In the genomic region with DNA sequence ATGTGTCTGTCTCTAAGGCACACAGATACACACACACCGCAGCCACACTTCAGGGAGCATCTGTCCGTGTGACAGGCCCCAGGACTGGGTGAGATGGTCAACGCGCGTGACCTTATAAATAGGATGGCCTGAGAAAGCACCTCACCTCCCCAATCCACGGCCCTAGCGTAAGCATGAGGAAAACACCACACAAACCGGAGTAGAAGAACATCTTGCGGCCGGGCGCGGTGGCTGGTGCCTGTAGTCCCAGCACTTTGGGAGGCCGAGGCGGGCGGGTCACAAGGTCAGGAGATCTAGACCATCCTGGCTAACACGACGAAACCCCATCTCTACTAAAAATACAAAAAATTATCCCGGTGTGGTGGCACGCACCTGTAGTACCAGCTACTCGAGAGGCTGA, we compare ENCODE assay signal across 14 cellular contexts. TPM values are rescaled to one million over a fixed set of nuclear protein-coding genes. Genes with fewer than 3 reads are reported as not detected.
DNase-seq lines count a peak whose midpoint lies in the region; ATAC-seq, FAIRE-seq and TF ChIP-seq lines count a peak whose summit lies in the region.
"Had no signal": no experiment of that assay in that cellular context is flagged by ENCODE, and none has a peak within 500 bp of the region (broad histone marks: within the 10 kb centered on the region; RNA-seq: fewer than 3 reads in every experiment).

No MANE protein-coding gene starts in this region.

- peak overlapping the region; percentile 87 for H3K4me2 ChIP-seq in astrocyte (ENCODE audit: low read length)

- peaks cover 4% of the 10 kb centered on the region for H4K20me1 ChIP-seq in astrocyte (ENCODE audit: insufficient read depth, low read length)

- intact Hi-C loops in CD4-positive, alpha-beta memory T cell (cut with micrococcal nuclease): no loop called here
- intact Hi-C loops in body of pancreas (cut with DNase I): no loop called here

- H3K4me1 Mint-ChIP-seq in CD4-positive, alpha-beta memory T cell: peaks cover 10 to 41% (median 25%) of the 10 kb centered on the region in 4 donors
- H3K4me1 Mint-ChIP-seq in astrocyte (ENCODE audit: low read depth, unreplicated experiment) (peaks cover 2% of the 10 kb centered on the region), naive B cell (peaks cover 15 to 54% (median 36%) of the 10 kb centered on the region in 3 donors)

- no peaks in the 10 kb centered on the region for H3K36me3 ChIP-seq in CD4-positive, alpha-beta memory T cell (ENCODE audit: insufficient read depth, low read length)
- H3K36me3 ChIP-seq in HUES48 (ENCODE audit: control insufficient read depth, insufficient read depth, low read length): no peaks in the 10 kb centered on the region
- no peaks in the 10 kb centered on the region for H3K36me3 ChIP-seq in astrocyte (ENCODE audit: insufficient read depth, low read length)
- H3K36me3 ChIP-seq in Peyer's patch: no peaks in the 10 kb centered on the region
- H3K36me3 ChIP-seq in body of pancreas (replicated peaks in 1 of 2; ENCODE audit: insufficient read depth in 1 of 2, low read depth in 2 of 2): no peaks in the 10 kb centered on the region
- H3K36me3 ChIP-seq: pancreas, thoracic aorta had no signal

- ATAC-seq in naive B cell (ENCODE audit: low read depth in 2 of 2) (no peak), GM21786 (IDR thresholded peaks at IDR 0.05; ENCODE audit: unreplicated experiment) (no peak), body of pancreas (no peak)

- CTCF ChIA-PET in CD4-positive, alpha-beta memory T cell (lab: Charles Lee; ENCODE audit: partially characterized antibody): interaction anchor here (0.7 kb wide), 1 partner anchor 8 kb away, joined by 3 read pairs; no protein-coding TSS in a partner anchor

- peak overlapping the region in 1 of 2 donors; percentile 64 for H3K4me3 ChIP-seq in CD4-positive, alpha-beta memory T cell (ENCODE audit: low read length in 2 of 2)
- H3K4me3 ChIP-seq in HUES48 (ENCODE audit: low read depth, low read length) (peak overlapping the region; percentile 70; the same call in 1 of the 2 replicates), astrocyte (ENCODE audit: insufficient read depth, low read depth, low read length) (no peak overlapping the region), Peyer's patch (peak overlapping the region in 1 of 4 donors; percentile 81), body of pancreas (no peak overlapping the region)

- no peaks in the 10 kb centered on the region for H3K27me3 Mint-ChIP-seq in CD4-positive, alpha-beta memory T cell
- H3K27me3 Mint-ChIP-seq in astrocyte (ENCODE audit: low read depth, unreplicated experiment) (no peaks in the 10 kb centered on the region), naive B cell (no peaks in the 10 kb centered on the region)

- no peak for FAIRE-seq in astrocyte (lab: Jason Lieb, UNC)
- FAIRE-seq: GM18507, islet of Langerhans, pancreas had no signal

- no peak for TF ChIP-seq POLR2A in Peyer's patch (IDR thresholded peaks at IDR 0.05)
- TF ChIP-seq POLR2A in body of pancreas (IDR thresholded peaks at IDR 0.05): no peak

- 95 to 96% methylated on average over 20 of the region's 20 CpGs for WGBS in body of pancreas, 2 donors

- peaks cover 5 to 11% of the 10 kb centered on the region in 2 donors for H3K36me3 Mint-ChIP-seq in CD4-positive, alpha-beta memory T cell
- peaks cover 6% of the 10 kb centered on the region for H3K36me3 Mint-ChIP-seq in astrocyte (ENCODE audit: low read depth, unreplicated experiment)
- peaks cover 0 to 7% of the 10 kb centered on the region in 2 donors for H3K36me3 Mint-ChIP-seq in naive B cell

- POLR2A ChIA-PET in CD4-positive, alpha-beta memory T cell (lab: Charles Lee; ENCODE audit: partially characterized antibody): interaction anchor here (0.7 to 3.0 kb wide), 2 partner anchors 8 to 50 kb away, joined by 4 to 17 read pairs; a partner anchor contains a TSS

- DNase-seq in CD4-positive, alpha-beta memory T cell: no peak
- DNase-seq in astrocyte (ENCODE audit: low read depth): no peak
- no peak for DNase-seq in naive B cell
- DNase-seq in pons (ENCODE audit: low spot score): no peak
- DNase-seq in Peyer's patch: no peak
- no peak for DNase-seq in body of pancreas
- DNase-seq: NCI-H2081 treated with DMSO at 0.1 percent for 48 hours; stimulated activated CD4-positive, alpha-beta T cell treated with anti-CD3 and anti-CD28 coated beads, Interleukin-4, amount 100 ng/mL, for 24 hours had no signal

- peak overlapping the region in 7 of 8 donors; percentile 84 to 89 (median 87) for H3K4me3 Mint-ChIP-seq in CD4-positive, alpha-beta memory T cell
- peak overlapping the region; percentile 90 for H3K4me3 Mint-ChIP-seq in astrocyte (ENCODE audit: unreplicated experiment)
- peak overlapping the region; percentile 78 to 94 (median 88) for H3K4me3 Mint-ChIP-seq in naive B cell

- no peak overlapping the region for H3K9ac ChIP-seq in HUES48 (ENCODE audit: low read depth, low read length)
- H3K9ac ChIP-seq in astrocyte (ENCODE audit: low read length): no peak overlapping the region

- peaks cover 0 to 9% (median 0%) of the 10 kb centered on the region in 8 donors for H3K9me3 Mint-ChIP-seq in CD4-positive, alpha-beta memory T cell
- H3K9me3 Mint-ChIP-seq in astrocyte (ENCODE audit: unreplicated experiment) (peaks cover 5% of the 10 kb centered on the region), naive B cell (peaks cover 0 to 6% (median 4%) of the 10 kb centered on the region in 7 donors)

- peaks cover 8% of the 10 kb centered on the region for H3K79me2 ChIP-seq in astrocyte (ENCODE audit: insufficient read depth, low read length)

- H2AFZ ChIP-seq in astrocyte (ENCODE audit: low read depth, low read length): no peak overlapping the region

- H3K27ac ChIP-seq in CD4-positive, alpha-beta memory T cell (ENCODE audit: low read depth, low read length): no peak overlapping the region
- H3K27ac ChIP-seq in HUES48 (ENCODE audit: low read depth, low read length): no peak overlapping the region
- H3K27ac ChIP-seq in astrocyte (ENCODE audit: low read depth, low read length): no peak overlapping the region
- no peak overlapping the region for H3K27ac ChIP-seq in Peyer's patch
- H3K27ac ChIP-seq in body of pancreas: no peak overlapping the region

- peak overlapping the region in 5 of 7 donors; percentile 75 to 90 (median 83) for H3K27ac Mint-ChIP-seq in CD4-positive, alpha-beta memory T cell
- H3K27ac Mint-ChIP-seq in astrocyte (ENCODE audit: unreplicated experiment) (no peak overlapping the region), naive B cell (peak overlapping the region in 3 of 6 donors; percentile 81 to 85 (median 83))

- peaks cover 9% of the 10 kb centered on the region for H3K4me1 ChIP-seq in CD4-positive, alpha-beta memory T cell (ENCODE audit: insufficient read depth, low read length)
- peaks cover 7% of the 10 kb centered on the region; the same call in 1 of the 2 replicates for H3K4me1 ChIP-seq in HUES48 (ENCODE audit: control insufficient read depth, insufficient read depth, low read length)
- peaks cover 3% of the 10 kb centered on the region for H3K4me1 ChIP-seq in astrocyte (ENCODE audit: insufficient read depth, low read length)
- H3K4me1 ChIP-seq in Peyer's patch: peaks cover 0 to 10% (median 2%) of the 10 kb centered on the region in 4 donors
- peaks cover 21% of the 10 kb centered on the region for H3K4me1 ChIP-seq in body of pancreas
- H3K4me1 ChIP-seq: pancreas had no signal

- H3K9me3 ChIP-seq in CD4-positive, alpha-beta memory T cell (ENCODE audit: control insufficient read depth in 1 of 2, low read length in 2 of 2): peaks cover 0 to 4% of the 10 kb centered on the region in 2 donors
- H3K9me3 ChIP-seq in HUES48 (ENCODE audit: control insufficient read depth, insufficient read depth, low read length): no peaks in the 10 kb centered on the region
- no peaks in the 10 kb centered on the region for H3K9me3 ChIP-seq in astrocyte (ENCODE audit: insufficient read depth, low read depth, low read length)
- H3K9me3 ChIP-seq in Peyer's patch: no peaks in the 10 kb centered on the region
- H3K9me3 ChIP-seq in body of pancreas: no peaks in the 10 kb centered on the region
- H3K9me3 ChIP-seq: pancreas had no signal

- no peak for TF ChIP-seq CTCF in astrocyte (IDR thresholded peaks at IDR 0.05; ENCODE audit: insufficient read depth, low read depth, low read length)
- TF ChIP-seq CTCF in Peyer's patch (IDR thresholded peaks at IDR 0.05): no peak
- no peak for TF ChIP-seq CTCF in body of pancreas (IDR thresholded peaks at IDR 0.05)

- H3K27me3 ChIP-seq in CD4-positive, alpha-beta memory T cell (ENCODE audit: insufficient read depth, low read length): no peaks in the 10 kb centered on the region
- H3K27me3 ChIP-seq in HUES48 (ENCODE audit: control insufficient read depth, insufficient read depth, low read length) (peaks cover 9% of the 10 kb centered on the region; the same call in 1 of the 2 replicates), astrocyte (ENCODE audit: insufficient read depth, low read length) (no peaks in the 10 kb centered on the region), Peyer's patch (no peaks in the 10 kb centered on the region), body of pancreas (no peaks in the 10 kb centered on the region)
- H3K27me3 ChIP-seq: pancreas had no signal

RNA-seq across cellular contexts. Expression of a gene that starts 1.6 kb away (rescaled TPM):
- total RNA-seq in CD4-positive, alpha-beta memory T cell: 10 to 100 TPM; 18.9 to 19.6 TPM
- polyA plus RNA-seq in CD4-positive, alpha-beta memory T cell: 1 to 10 TPM; 8.0 to 9.5 TPM
- total RNA-seq in astrocyte: 13.6 and 16.7 TPM in 2 replicates
- 10 to 100 TPM in 1 of 6 donors, 1 to 10 TPM in 5; 3.4 to 13.9 (median 5.6) TPM for polyA plus RNA-seq in naive B cell (ENCODE audit: low read depth in 6 of 6)
- total RNA-seq in Peyer's patch: 10 to 100 TPM in 3 of 4 donors, 1 to 10 TPM in 1; 7.4 to 34.0 (median 22.3) TPM
- 1 to 10 TPM; 4.3 to 8.0 TPM for total RNA-seq in body of pancreas

RNA-seq across cellular contexts. Expression of a gene that starts 50.5 kb away (rescaled TPM):
- total RNA-seq in CD4-positive, alpha-beta memory T cell: 10 to 100 TPM; 39.5 to 43.9 TPM
- polyA plus RNA-seq in CD4-positive, alpha-beta memory T cell: 10 to 100 TPM; 49.8 to 59.3 TPM
- total RNA-seq in astrocyte (101 and 103 TPM in 2 replicates), Peyer's patch (10 to 100 TPM; 46.4 to 79.7 (median 65.7) TPM), body of pancreas (10 to 100 TPM; 21.8 to 37.2 TPM)
- polyA plus RNA-seq in naive B cell (ENCODE audit: low read depth in 6 of 6): 100 to 1,000 TPM in 2 of 6 donors, 10 to 100 TPM in 4; 76.0 to 103 (median 98.8) TPM
